27 cellular contexts compared by ENCODE assay signal in genomic region chr15:42903388-42904324, GRCh38. TPM values are rescaled to one million over a fixed set of nuclear protein-coding genes. Genes with fewer than 3 reads are reported as not detected.
DNase-seq lines count a peak whose midpoint lies in the region; ATAC-seq, FAIRE-seq and TF ChIP-seq lines count a peak whose summit lies in the region.
"Had no signal": no experiment of that assay in that cellular context is flagged by ENCODE, and none has a peak within 500 bp of the region (broad histone marks: within the 10 kb centered on the region; RNA-seq: fewer than 3 reads in every experiment).

No MANE protein-coding gene starts in this region.

- no peak overlapping the region for H3K4me3 Mint-ChIP-seq in activated naive CD8-positive, alpha-beta T cell
- no peak overlapping the region for H3K4me3 Mint-ChIP-seq in activated naive CD8-positive, alpha-beta T cell treated with anti-CD3 and anti-CD28 coated beads, Interleukin-2, amount 50 U/mL, for 24 hours
- H3K4me3 Mint-ChIP-seq in activated CD8-positive, alpha-beta memory T cell treated with anti-CD3 and anti-CD28 coated beads, Interleukin-2, amount 10 ng/mL, durations not matched to agents 7 days and 5 days = no peak overlapping the region
- H3K4me3 Mint-ChIP-seq: activated CD4-positive, alpha-beta memory T cell treated with anti-CD3 and anti-CD28 coated beads, Interleukin-2, amount 10 ng/mL, durations not matched to agents 7 days and 5 days; activated naive CD4-positive, alpha-beta T cell treated with anti-CD3 and anti-CD28 coated beads for 36 hours; CD14-positive monocyte; naive thymus-derived CD4-positive, alpha-beta T cell; stimulated activated effector memory CD8-positive, alpha-beta T cell treated with anti-CD3 and anti-CD28 coated beads, Interleukin-12 subunit alpha, Interleukin-12 subunit beta, amount 100 ng/mL, for 72 hours had no signal

- no peaks in the 10 kb centered on the region for H4K20me1 ChIP-seq in keratinocyte (ENCODE audit: control insufficient read depth, extremely low read depth, insufficient read depth, low read length)

- no peak for DNase-seq in activated naive CD8-positive, alpha-beta T cell treated with anti-CD3 and anti-CD28 coated beads, Interleukin-2, amount 50 U/mL, for 24 hours
- DNase-seq in fibroblast of the aortic adventitia (ENCODE audit: low read depth) = peak; percentile 8
- no peak for DNase-seq in keratinocyte (ENCODE audit: low read depth, low spot score)
- no peak for DNase-seq in activated CD8-positive, alpha-beta memory T cell treated with anti-CD3 and anti-CD28 coated beads, Interleukin-2, amount 10 ng/mL, durations not matched to agents 7 days and 5 days
- no peak for DNase-seq in ACHN
- DNase-seq: 8988T; activated CD4-positive, alpha-beta memory T cell treated with anti-CD3 and anti-CD28 coated beads, Interleukin-2, amount 10 ng/mL, durations not matched to agents 7 days and 5 days; activated CD4-positive, CD25-positive, alpha-beta regulatory T cell treated with anti-CD3 and anti-CD28 coated beads, Interleukin-2, amount 50 U/mL, for 72 hours; activated naive CD4-positive, alpha-beta T cell treated with anti-CD3 and anti-CD28 coated beads for 36 hours; amniotic stem cell; GOT3; naive thymus-derived CD4-positive, alpha-beta T cell; NCI-H1417; NCI-H2029 treated with DMSO at 0.1 percent for 48 hours; NCI-H226; NCI-H69; SHP77; stimulated activated CD4-positive, alpha-beta T cell treated with anti-CD3 and anti-CD28 coated beads, Interleukin-15, amount 100 ng/mL, for 24 hours; T-helper 2 cell; trophoblast cell had no signal

- H3K27me3 ChIP-seq in keratinocyte (ENCODE audit: control insufficient read depth, extremely low read depth, insufficient read depth, low read length) = no peaks in the 10 kb centered on the region
- H3K27me3 ChIP-seq: neutrophil had no signal

- H3K4me1 Mint-ChIP-seq in activated naive CD8-positive, alpha-beta T cell (ENCODE audit: low read depth) = peaks cover 13% of the 10 kb centered on the region
- peaks cover 6% of the 10 kb centered on the region for H3K4me1 Mint-ChIP-seq in activated naive CD8-positive, alpha-beta T cell treated with anti-CD3 and anti-CD28 coated beads, Interleukin-2, amount 50 U/mL, for 24 hours
- peaks cover 5% of the 10 kb centered on the region for H3K4me1 Mint-ChIP-seq in activated CD8-positive, alpha-beta memory T cell treated with anti-CD3 and anti-CD28 coated beads, Interleukin-2, amount 10 ng/mL, durations not matched to agents 7 days and 5 days

- peaks cover 5% of the 10 kb centered on the region for H3K36me3 Mint-ChIP-seq in activated naive CD8-positive, alpha-beta T cell
- no peaks in the 10 kb centered on the region for H3K36me3 Mint-ChIP-seq in activated naive CD8-positive, alpha-beta T cell treated with anti-CD3 and anti-CD28 coated beads, Interleukin-2, amount 50 U/mL, for 24 hours (ENCODE audit: low read depth)
- peaks cover 2% of the 10 kb centered on the region for H3K36me3 Mint-ChIP-seq in activated CD8-positive, alpha-beta memory T cell treated with anti-CD3 and anti-CD28 coated beads, Interleukin-2, amount 10 ng/mL, durations not matched to agents 7 days and 5 days
- H3K36me3 Mint-ChIP-seq: stimulated activated effector memory CD8-positive, alpha-beta T cell treated with anti-CD3 and anti-CD28 coated beads, Interleukin-12 subunit alpha, Interleukin-12 subunit beta, amount 100 ng/mL, for 72 hours had no signal

- in situ Hi-C loops in ACHN (cut with HindIII; ENCODE audit: low pct_ligation_motif_present, low pct_unique_long_range_greater_than_20kb, low sequenced_read_pairs) = no loop called here

- H2AFZ ChIP-seq in keratinocyte (ENCODE audit: control insufficient read depth, low read length) = peak overlapping the region; percentile 49

- no peak for ATAC-seq in activated naive CD8-positive, alpha-beta T cell treated with anti-CD3 and anti-CD28 coated beads, Interleukin-2, amount 50 U/mL, for 24 hours
- no peak for ATAC-seq in activated CD8-positive, alpha-beta memory T cell treated with anti-CD3 and anti-CD28 coated beads, Interleukin-2, amount 10 ng/mL, durations not matched to agents 7 days and 5 days
- no peak for ATAC-seq in GM18867 (IDR thresholded peaks at IDR 0.05; ENCODE audit: unreplicated experiment)
- ATAC-seq in HG02970 (IDR thresholded peaks at IDR 0.05; ENCODE audit: low FRiP score, unreplicated experiment) = no peak
- ATAC-seq: naive thymus-derived CD4-positive, alpha-beta T cell; stimulated activated effector memory CD8-positive, alpha-beta T cell treated with anti-CD3 and anti-CD28 coated beads, Interleukin-12 subunit alpha, Interleukin-12 subunit beta, amount 100 ng/mL, for 72 hours had no signal

- H3K4me3 ChIP-seq in fibroblast of the aortic adventitia (ENCODE audit: low read depth, low read length) (no peak overlapping the region), keratinocyte (ENCODE audit: control insufficient read depth in 2 of 3, extremely low read depth in 1 of 3, insufficient read depth in 2 of 3, low read depth in 1 of 3, low read length in 3 of 3) (no peak overlapping the region)

- no peak overlapping the region for H3K9ac ChIP-seq in keratinocyte (ENCODE audit: control insufficient read depth, extremely low read depth, insufficient read depth, low read length)

- H3K27ac ChIP-seq in keratinocyte (ENCODE audit: control insufficient read depth, insufficient read depth, low read length) = no peak overlapping the region
- H3K27ac ChIP-seq: neutrophil had no signal

- no peak overlapping the region for H3K4me2 ChIP-seq in keratinocyte (ENCODE audit: control insufficient read depth, extremely low read depth, insufficient read depth, low read depth, low read length)

- dilution Hi-C loops in keratinocyte (cut with MboI; ENCODE audit: extremely low pct_ligation_motif_present, low sequenced_read_pairs) = no loop called here

- H3K9me3 Mint-ChIP-seq in activated naive CD8-positive, alpha-beta T cell (ENCODE audit: low read depth) = no peaks in the 10 kb centered on the region
- no peaks in the 10 kb centered on the region for H3K9me3 Mint-ChIP-seq in activated naive CD8-positive, alpha-beta T cell treated with anti-CD3 and anti-CD28 coated beads, Interleukin-2, amount 50 U/mL, for 24 hours
- no peaks in the 10 kb centered on the region for H3K9me3 Mint-ChIP-seq in activated CD8-positive, alpha-beta memory T cell treated with anti-CD3 and anti-CD28 coated beads, Interleukin-2, amount 10 ng/mL, durations not matched to agents 7 days and 5 days (ENCODE audit: low read depth)
- H3K9me3 Mint-ChIP-seq: activated CD4-positive, alpha-beta memory T cell treated with anti-CD3 and anti-CD28 coated beads, Interleukin-2, amount 10 ng/mL, durations not matched to agents 7 days and 5 days; activated naive CD4-positive, alpha-beta T cell treated with anti-CD3 and anti-CD28 coated beads for 36 hours; CD14-positive monocyte; naive thymus-derived CD4-positive, alpha-beta T cell; stimulated activated effector memory CD8-positive, alpha-beta T cell treated with anti-CD3 and anti-CD28 coated beads, Interleukin-12 subunit alpha, Interleukin-12 subunit beta, amount 100 ng/mL, for 72 hours had no signal

- H3K4me1 ChIP-seq in keratinocyte (ENCODE audit: control insufficient read depth, extremely low read depth, insufficient read depth, low read length) = peaks cover 8% of the 10 kb centered on the region

- no peaks in the 10 kb centered on the region for H3K9me1 ChIP-seq in keratinocyte (ENCODE audit: control insufficient read depth, extremely low read depth, insufficient read depth, low read length)

- no peaks in the 10 kb centered on the region for H3K9me3 ChIP-seq in keratinocyte (ENCODE audit: control insufficient read depth, low read depth, low read length)
- H3K9me3 ChIP-seq: neutrophil had no signal

- TF ChIP-seq CTCF in fibroblast of the aortic adventitia (IDR thresholded peaks at IDR 0.05; ENCODE audit: insufficient read depth, low read length) (no peak), keratinocyte (optimal IDR thresholded peaks at IDR 0.05 in 1 of 3, IDR thresholded peaks at IDR 0.05 in 1 of 3, conservative IDR thresholded peaks at IDR 0.05 in 1 of 3; ENCODE audit: extremely low read depth in 1 of 3, insufficient read depth in 2 of 3, low read length in 3 of 3) (no peak)

- peak; percentile 51 for FAIRE-seq in keratinocyte (lab: Jason Lieb, UNC)

- peak overlapping the region; percentile 48 for H3K27ac Mint-ChIP-seq in activated naive CD8-positive, alpha-beta T cell
- H3K27ac Mint-ChIP-seq in activated naive CD8-positive, alpha-beta T cell treated with anti-CD3 and anti-CD28 coated beads, Interleukin-2, amount 50 U/mL, for 24 hours = no peak overlapping the region
- no peak overlapping the region for H3K27ac Mint-ChIP-seq in activated CD8-positive, alpha-beta memory T cell treated with anti-CD3 and anti-CD28 coated beads, Interleukin-2, amount 10 ng/mL, durations not matched to agents 7 days and 5 days
- H3K27ac Mint-ChIP-seq: activated CD4-positive, alpha-beta memory T cell treated with anti-CD3 and anti-CD28 coated beads, Interleukin-2, amount 10 ng/mL, durations not matched to agents 7 days and 5 days; activated naive CD4-positive, alpha-beta T cell treated with anti-CD3 and anti-CD28 coated beads for 36 hours; CD14-positive monocyte; naive thymus-derived CD4-positive, alpha-beta T cell; progenitor cell of endocrine pancreas; stimulated activated effector memory CD8-positive, alpha-beta T cell treated with anti-CD3 and anti-CD28 coated beads, Interleukin-12 subunit alpha, Interleukin-12 subunit beta, amount 100 ng/mL, for 72 hours had no signal

- peaks cover 14% of the 10 kb centered on the region for H3K79me2 ChIP-seq in keratinocyte (ENCODE audit: control insufficient read depth, insufficient read depth, low read length)

- no peaks in the 10 kb centered on the region for H3K36me3 ChIP-seq in keratinocyte (ENCODE audit: control insufficient read depth in 2 of 2, extremely low read depth in 1 of 2, insufficient read depth in 2 of 2, low read length in 2 of 2)
- H3K36me3 ChIP-seq: neutrophil had no signal

- CTCF ChIA-PET in activated CD8-positive, alpha-beta memory T cell treated with anti-CD3 and anti-CD28 coated beads, Interleukin-2, amount 10 ng/mL, durations not matched to agents 7 days and 5 days (lab: Charles Lee) = no interaction called here

- H3K27me3 Mint-ChIP-seq in activated naive CD8-positive, alpha-beta T cell = no peaks in the 10 kb centered on the region
- no peaks in the 10 kb centered on the region for H3K27me3 Mint-ChIP-seq in activated naive CD8-positive, alpha-beta T cell treated with anti-CD3 and anti-CD28 coated beads, Interleukin-2, amount 50 U/mL, for 24 hours
- H3K27me3 Mint-ChIP-seq in activated CD8-positive, alpha-beta memory T cell treated with anti-CD3 and anti-CD28 coated beads, Interleukin-2, amount 10 ng/mL, durations not matched to agents 7 days and 5 days = no peaks in the 10 kb centered on the region
- H3K27me3 Mint-ChIP-seq: activated CD4-positive, alpha-beta memory T cell treated with anti-CD3 and anti-CD28 coated beads, Interleukin-2, amount 10 ng/mL, durations not matched to agents 7 days and 5 days; naive thymus-derived CD4-positive, alpha-beta T cell; progenitor cell of endocrine pancreas had no signal

RNA-seq across cellular contexts. Expression of gene TTBK2, which starts 16.9 kb away (rescaled TPM):
- 14.3 and 18.5 TPM in 2 replicates for total RNA-seq in fibroblast of the aortic adventitia (ENCODE audit: low replicate concordance)
- 4.7 to 7.3 TPM (median 4.8 TPM) in 3 replicates for polyA plus RNA-seq in keratinocyte
- polyA plus RNA-seq in keratinocyte (2011; ENCODE audit: low read depth) = 2.1 TPM
- polyA plus RNA-seq in keratinocyte (2011; cell fraction: cytosol; rRNA removed) = 2.8 and 5.1 TPM in 2 replicates
- polyA plus RNA-seq in keratinocyte (2011; cell fraction: nucleus; rRNA removed) = 11.5 and 12.7 TPM in 2 replicates
- polyA plus RNA-seq in keratinocyte (2012; ENCODE audit: low replicate concordance) = 3.2 TPM in 2 replicates
- 4.9 to 17.5 TPM (median 11.1 TPM) in 3 replicates for polyA minus RNA-seq in keratinocyte
- polyA minus RNA-seq in keratinocyte (2011; cell fraction: cytosol; rRNA and poly(A)+ RNA removed) = 6.3 TPM
- polyA minus RNA-seq in keratinocyte (2011; cell fraction: nucleus; rRNA and poly(A)+ RNA removed) = 9.8 and 18.8 TPM in 2 replicates
- total RNA-seq in activated CD8-positive, alpha-beta memory T cell treated with anti-CD3 and anti-CD28 coated beads, Interleukin-2, amount 10 ng/mL, durations not matched to agents 7 days and 5 days = 10 to 100 TPM; 12.9 to 20.0 TPM
